Comparison of ENCODE assay signal across 21 cellular contexts in the genomic region with DNA sequence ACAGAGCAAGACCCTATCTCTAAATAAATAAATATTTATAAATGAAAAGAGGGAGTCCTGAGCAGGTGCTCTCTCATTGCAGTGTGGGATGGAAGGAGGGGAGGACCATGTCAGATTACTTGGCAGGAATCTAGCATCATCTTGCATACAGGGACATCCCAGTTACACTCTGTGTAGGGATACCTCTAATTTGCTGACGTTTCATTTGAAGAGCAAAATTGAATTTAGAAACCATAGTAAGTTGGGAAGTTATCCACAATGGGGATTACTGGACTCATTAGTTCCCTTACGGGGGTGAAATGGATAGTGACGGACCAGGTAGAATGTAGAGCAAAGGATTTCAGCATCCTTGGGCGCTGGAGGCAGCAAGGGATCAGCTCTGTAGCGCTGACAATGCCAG.
"Had no signal": no experiment of that assay in that cellular context is flagged by ENCODE, and none has a peak within 500 bp of the region (broad histone marks: within the 10 kb centered on the region; RNA-seq: fewer than 3 reads in every experiment).

No MANE protein-coding gene starts in this region.

- H3K27me3 ChIP-seq: colonic mucosa, heart left ventricle, sigmoid colon, stomach, thyroid gland, upper lobe of left lung, uterus had no signal

- H3K4me3 Mint-ChIP-seq: endodermal cell; naive thymus-derived CD4-positive, alpha-beta T cell; nephron progenitor cell had no signal

- H3K27me3 Mint-ChIP-seq: naive thymus-derived CD4-positive, alpha-beta T cell had no signal

- ATAC-seq: heart left ventricle; left lobe of liver; naive thymus-derived CD4-positive, alpha-beta T cell had no signal

- DNase-seq: colonic mucosa; dermis blood vessel endothelial cell; endodermal cell; foreskin melanocyte; heart left ventricle; hippocampal formation; mammary epithelial cell; naive thymus-derived CD4-positive, alpha-beta T cell; nephron progenitor cell; sigmoid colon; stimulated activated CD4-positive, alpha-beta T cell treated with anti-CD3 and anti-CD28 coated beads, Interleukin-2, amount 100 ng/mL, for 24 hours; stimulated activated CD4-positive, alpha-beta T cell treated with anti-CD3 and anti-CD28 coated beads, Interleukin-4, amount 100 ng/mL, for 4 hours; stimulated activated naive CD4-positive, alpha-beta T cell; stomach; substantia nigra; thyroid gland; upper lobe of left lung; uterus had no signal

- H3K4me1 ChIP-seq: colonic mucosa, uterus had no signal

- FAIRE-seq: islet of Langerhans had no signal

- H3K27ac ChIP-seq: colonic mucosa, heart left ventricle, sigmoid colon, skin epidermis, stomach, thyroid gland, uterus had no signal

- H3K9me3 ChIP-seq: colonic mucosa, heart left ventricle, sigmoid colon, stomach, thyroid gland, upper lobe of left lung, uterus had no signal

- H3K27ac Mint-ChIP-seq: endodermal cell, nephron progenitor cell had no signal

- H3K4me3 ChIP-seq: colonic mucosa, heart left ventricle, sigmoid colon, skin epidermis, stomach, thyroid gland, upper lobe of left lung, uterus had no signal

- H3K9me3 Mint-ChIP-seq: endodermal cell, nephron progenitor cell had no signal

- H3K36me3 ChIP-seq: colonic mucosa, thyroid gland, uterus had no signal
